ENCODE assay signal across 10 cellular contexts in the genomic region with DNA sequence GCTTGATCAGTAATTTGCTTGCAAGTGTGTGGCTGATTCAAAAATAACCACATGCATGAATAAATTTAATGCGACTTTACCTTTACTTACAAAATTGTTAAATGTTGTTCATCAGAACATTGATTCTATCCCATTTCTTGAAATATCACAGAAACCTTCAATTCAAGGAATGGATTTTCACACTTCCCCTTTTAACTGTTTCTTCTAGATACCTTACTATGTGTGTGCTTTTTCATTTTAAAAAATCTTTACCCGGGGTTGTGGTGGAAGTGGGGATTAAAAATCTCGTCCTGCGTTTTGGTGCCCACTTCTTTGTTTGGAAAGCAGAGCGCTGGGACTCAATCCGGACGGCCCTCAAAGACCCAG. TPM values are rescaled to one million over a fixed set of nuclear protein-coding genes. Genes with fewer than 3 reads are reported as not detected.
DNase-seq lines count a peak whose midpoint lies in the region; ATAC-seq and TF ChIP-seq lines count a peak whose summit lies in the region.
"Had no signal": no experiment of that assay in that cellular context is flagged by ENCODE, and none has a peak within 500 bp of the region (broad histone marks: within the 10 kb centered on the region; RNA-seq: fewer than 3 reads in every experiment).

No MANE protein-coding gene starts in this region.

- no peak for TF ChIP-seq CTCF in stomach (IDR thresholded peaks at IDR 0.05)

- no peak for TF ChIP-seq POLR2A in stomach (IDR thresholded peaks at IDR 0.05)

- H3K36me3 ChIP-seq in SJCRH30 (no peaks in the 10 kb centered on the region), stomach (no peaks in the 10 kb centered on the region)

- peaks cover 22% of the 10 kb centered on the region for H3K4me1 Mint-ChIP-seq in activated T-cell treated with anti-CD3 and anti-CD28 coated beads, Interleukin-2, amount 50 U/mL, for 72 hours (ENCODE audit: low read depth)

- H3K27me3 Mint-ChIP-seq in activated T-cell treated with anti-CD3 and anti-CD28 coated beads, Interleukin-2, amount 50 U/mL, for 72 hours (ENCODE audit: low read depth): peaks cover 60% of the 10 kb centered on the region

- H3K4me3 ChIP-seq in SJCRH30: peak overlapping the region; percentile 59
- H3K4me3 ChIP-seq in iPS-18c (ENCODE audit: insufficient read depth, low read depth, low read length): peak overlapping the region; percentile 72; the same call in 1 of the 2 replicates
- peak overlapping the region; percentile 50 to 54 (median 52) for H3K4me3 ChIP-seq in stomach

- DNase-seq in SJCRH30: no peak
- no peak for DNase-seq in stomach
- no peak for DNase-seq in activated T-cell treated with anti-CD3 and anti-CD28 coated beads, Interleukin-2, amount 50 U/mL, for 72 hours
- DNase-seq in NCI-H2029 treated with DMSO at 0.1 percent for 48 hours (lab: John Stamatoyannopoulos, UW): no peak
- DNase-seq in NCI-H2029 (lab: John Stamatoyannopoulos, UW): no peak
- no peak for DNase-seq in NCI-H2081 (lab: John Stamatoyannopoulos, UW)
- DNase-seq: NCI-H774 had no signal

- H3K4me1 ChIP-seq in SJCRH30 (peaks cover 15% of the 10 kb centered on the region), stomach (peaks cover 0 to 31% (median 18%) of the 10 kb centered on the region in 4 donors)

- H3K27ac ChIP-seq in SJCRH30: peak overlapping the region; percentile 88
- H3K27ac ChIP-seq in stomach: peak overlapping the region; percentile 48 to 91 (median 82)

- ATAC-seq in GM21515 (IDR thresholded peaks at IDR 0.05; ENCODE audit: unreplicated experiment): peak; percentile 5
- ATAC-seq in activated T-cell treated with anti-CD3 and anti-CD28 coated beads, Interleukin-2, amount 50 U/mL, for 72 hours (replicated peaks in 1 of 2): no peak

- H3K9me3 ChIP-seq in SJCRH30 (replicated peaks) (no peaks in the 10 kb centered on the region), iPS-18c (ENCODE audit: control insufficient read depth, insufficient read depth, low read length) (no peaks in the 10 kb centered on the region), stomach (no peaks in the 10 kb centered on the region)

- H3K4me3 Mint-ChIP-seq in activated T-cell treated with anti-CD3 and anti-CD28 coated beads, Interleukin-2, amount 50 U/mL, for 72 hours: peak overlapping the region in 1 of 2 donors; percentile 59
- H3K4me3 Mint-ChIP-seq: activated naive CD8-positive, alpha-beta T cell had no signal

- no peak overlapping the region for H3K27ac Mint-ChIP-seq in activated T-cell treated with anti-CD3 and anti-CD28 coated beads, Interleukin-2, amount 50 U/mL, for 72 hours
- H3K27ac Mint-ChIP-seq: activated naive CD8-positive, alpha-beta T cell had no signal

- no peak for TF ChIP-seq EP300 in stomach (IDR thresholded peaks at IDR 0.05)

- WGBS in stomach, 5 donors: 16 to 31% (median 26%) methylated on average over 7 of the region's 7 CpGs

- H3K36me3 Mint-ChIP-seq in activated T-cell treated with anti-CD3 and anti-CD28 coated beads, Interleukin-2, amount 50 U/mL, for 72 hours (ENCODE audit: insufficient read depth in 2 of 2): no peaks in the 10 kb centered on the region
- H3K36me3 Mint-ChIP-seq: activated naive CD8-positive, alpha-beta T cell had no signal

- intact Hi-C loops in stomach (cut with DNase I; ENCODE audit: low total_unique reads): no loop called here

- H3K9me3 Mint-ChIP-seq in activated T-cell treated with anti-CD3 and anti-CD28 coated beads, Interleukin-2, amount 50 U/mL, for 72 hours: no peaks in the 10 kb centered on the region

- H3K27me3 ChIP-seq in SJCRH30: no peaks in the 10 kb centered on the region
- peaks cover 0 to 22% (median 10%) of the 10 kb centered on the region in 3 donors for H3K27me3 ChIP-seq in stomach

RNA-seq across cellular contexts. Expression of gene MEF2C, which starts 5.8 kb away (rescaled TPM):
- total RNA-seq in SJCRH30 (2014; rRNA removed; shearing (Covaris generic)): 56.4 and 67.2 TPM in 2 replicates
- total RNA-seq in stomach: 10 to 100 TPM; 13.6 to 48.1 (median 22.8) TPM
- polyA plus RNA-seq in stomach: 10 to 100 TPM in 1 of 3 donors, 1 to 10 TPM in 2; 3.0 to 12.7 (median 4.9) TPM
- under 1 TPM; 0.53 to 0.83 TPM for total RNA-seq in activated T-cell treated with anti-CD3 and anti-CD28 coated beads, Interleukin-2, amount 50 U/mL, for 72 hours

Comparison
In these comparisons a context has a peak if more than half of its experiments do, and no peak if none do; other contexts are left out.
1. RNA of gene MEF2C, which starts 5.8 kb away (total RNA-seq): 56.4 to 67.2 TPM in SJCRH30 and 13.6 to 48.1 TPM in stomach; 0.53 to 0.83 TPM in activated T-cell treated with anti-CD3 and anti-CD28 coated beads, Interleukin-2, amount 50 U/mL, for 72 hours; every median in the first group is over 4 times any median in the second.
2. Peak in every context shown above with its lines, with median percentiles within 50 percentile points of each other: H3K4me3 ChIP-seq.